In genomic region chr10:42933454-42934340, GRCh38 we compare ENCODE assay signal across 8 cellular contexts.
DNase-seq lines count a peak whose midpoint lies in the region; ATAC-seq and TF ChIP-seq lines count a peak whose summit lies in the region.

No MANE protein-coding gene starts in this region.

- peaks cover 2% of the 10 kb centered on the region for H3K9me3 Mint-ChIP-seq in neural progenitor cell

- H3K4me3 Mint-ChIP-seq in neural progenitor cell = peak overlapping the region; percentile 81

- H2AFZ ChIP-seq in neural progenitor cell (replicated peaks) = peak overlapping the region; percentile 91

- H3K4me3 ChIP-seq in Peyer's patch (peak overlapping the region in 3 of 4 donors; percentile 16 to 26 (median 21)), epithelial cell of esophagus (ENCODE audit: low read length) (no peak overlapping the region), neural progenitor cell (peak overlapping the region; percentile 51)

- H3K9me3 ChIP-seq in Peyer's patch (no peaks in the 10 kb centered on the region), neural progenitor cell (ENCODE audit: low read depth) (no peaks in the 10 kb centered on the region)

- no peak overlapping the region for H3K9ac ChIP-seq in neural progenitor cell

- no peaks in the 10 kb centered on the region for H4K20me1 ChIP-seq in neural progenitor cell (ENCODE audit: low read depth)

- H3K27me3 ChIP-seq in Peyer's patch (peaks cover 0 to 10% of the 10 kb centered on the region in 2 donors), neural progenitor cell (peaks cover 47% of the 10 kb centered on the region)

- ATAC-seq in GM19397 (IDR thresholded peaks at IDR 0.05; ENCODE audit: unreplicated experiment) (no peak), HG02678 (IDR thresholded peaks at IDR 0.05; ENCODE audit: unreplicated experiment) (no peak)

- peaks cover 0 to 15% (median 0%) of the 10 kb centered on the region in 4 donors for H3K4me1 ChIP-seq in Peyer's patch
- H3K4me1 ChIP-seq in neural progenitor cell = peaks cover 5% of the 10 kb centered on the region

- H3K4me1 Mint-ChIP-seq in neural progenitor cell = peaks cover 12% of the 10 kb centered on the region

- TF ChIP-seq POLR2A in Peyer's patch (IDR thresholded peaks at IDR 0.05) = no peak

- peaks cover 31% of the 10 kb centered on the region for H3K27me3 Mint-ChIP-seq in neural progenitor cell (ENCODE audit: insufficient read depth, low read depth)

- no peaks in the 10 kb centered on the region for H3K36me3 Mint-ChIP-seq in neural progenitor cell

- no peaks in the 10 kb centered on the region for H3K79me2 ChIP-seq in neural progenitor cell (ENCODE audit: low read depth)

- no peaks in the 10 kb centered on the region for H3K36me3 ChIP-seq in Peyer's patch
- no peaks in the 10 kb centered on the region for H3K36me3 ChIP-seq in neural progenitor cell

- DNase-seq in DMS53 (lab: John Stamatoyannopoulos, UW) (peak; percentile 98), Peyer's patch (peak in 1 of 3 donors; percentile 56), epithelial cell of esophagus (ENCODE audit: low read depth) (peak; percentile 9), neural progenitor cell (ENCODE audit: low spot score) (peak; percentile 73), superior temporal gyrus (ENCODE audit: extremely low spot score) (no peak), NCI-H526 treated with DMSO at 0.1 percent for 48 hours (lab: John Stamatoyannopoulos, UW) (no peak)

- peak overlapping the region; percentile 95 for H3K4me2 ChIP-seq in neural progenitor cell

- H3K27ac ChIP-seq in Peyer's patch (no peak overlapping the region), neural progenitor cell (no peak overlapping the region)

- H3K27ac Mint-ChIP-seq in neural progenitor cell = no peak overlapping the region

- no peaks in the 10 kb centered on the region for H3F3A ChIP-seq in neural progenitor cell (ENCODE audit: low read depth)

- TF ChIP-seq CTCF in Peyer's patch (IDR thresholded peaks at IDR 0.05) = no peak
- no peak for TF ChIP-seq CTCF in epithelial cell of esophagus (IDR thresholded peaks at IDR 0.05; ENCODE audit: insufficient read depth, low read depth, low read length, missing control alignments)
- no peak for TF ChIP-seq CTCF in neural progenitor cell (IDR thresholded peaks at IDR 0.05)

Comparison
In these comparisons a context has a peak if more than half of its experiments do, and no peak if none do; other contexts are left out.
1. DNase-seq: peak in DMS53 (single experiment), epithelial cell of esophagus (single experiment) and neural progenitor cell (single experiment); none in superior temporal gyrus (single experiment) and NCI-H526 treated with DMSO at 0.1 percent for 48 hours (single experiment).